Comparison of ENCODE assay signal across 11 cellular contexts in the genomic region with DNA sequence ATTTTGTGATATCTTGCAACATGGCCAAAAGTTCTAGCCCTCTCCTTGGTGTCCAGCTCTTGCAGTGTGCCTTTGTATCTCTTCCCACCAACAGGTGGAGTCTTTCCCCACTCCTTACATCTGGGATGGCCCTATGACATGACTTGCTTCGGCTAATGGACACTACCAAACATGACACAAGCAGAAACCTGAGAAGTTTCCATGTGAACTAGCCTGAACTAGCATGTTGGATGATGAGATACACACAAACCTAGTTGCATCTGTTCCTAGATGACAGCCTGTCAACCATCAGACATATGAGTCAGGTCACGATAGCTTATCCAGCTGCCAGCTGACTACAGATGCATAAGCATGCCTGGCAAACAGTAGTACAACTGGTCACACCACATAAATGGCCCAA.
DNase-seq lines count a peak whose midpoint lies in the region; ATAC-seq, FAIRE-seq and TF ChIP-seq lines count a peak whose summit lies in the region.
"Had no signal": no experiment of that assay in that cellular context is flagged by ENCODE, and none has a peak within 500 bp of the region (broad histone marks: within the 10 kb centered on the region; RNA-seq: fewer than 3 reads in every experiment).

No MANE protein-coding gene starts in this region.

- H3K79me2 ChIP-seq in keratinocyte (ENCODE audit: control insufficient read depth, insufficient read depth, low read length), result no peaks in the 10 kb centered on the region

- no peak for TF ChIP-seq POLR2A in GM12892 (IDR thresholded peaks at IDR 0.05; ENCODE audit: low read depth, low read length)

- dilution Hi-C loops in keratinocyte (cut with MboI; ENCODE audit: extremely low pct_ligation_motif_present, low sequenced_read_pairs), result no loop called here

- peak; percentile 51 for FAIRE-seq in keratinocyte (lab: Jason Lieb, UNC)
- no peak for FAIRE-seq in GM12892 (lab: Jason Lieb, UNC)

- no peak for DNase-seq in AG09309 (ENCODE audit: low read depth)
- DNase-seq in H4 (ENCODE audit: low spot score), result peak; percentile 50
- DNase-seq in T1000 (lab: John Stamatoyannopoulos, UW), result peak; percentile 0
- peak; percentile 11 for DNase-seq in keratinocyte (ENCODE audit: low read depth, low spot score)
- DNase-seq in GDM1 (lab: John Stamatoyannopoulos, UW), result no peak
- no peak for DNase-seq in GM12892 (ENCODE audit: insufficient read length)
- DNase-seq in activated CD4-positive, alpha-beta T cell treated with anti-CD3 and anti-CD28 coated beads, Interleukin-2, amount 50 U/mL, for 1 hour, result no peak
- DNase-seq: activated effector memory CD4-positive, alpha-beta T cell treated with anti-CD3 and anti-CD28 coated beads, Interleukin-2, amount 50 U/mL, for 16 hours; COR-L47; NCI-H1417 treated with DMSO at 0.1 percent for 48 hours had no signal

- no peak overlapping the region for H3K4me2 ChIP-seq in keratinocyte (ENCODE audit: control insufficient read depth, extremely low read depth, insufficient read depth, low read depth, low read length)

- H4K20me1 ChIP-seq in keratinocyte (ENCODE audit: control insufficient read depth, extremely low read depth, insufficient read depth, low read length), result no peaks in the 10 kb centered on the region

- no peak for ATAC-seq in GM21360 (IDR thresholded peaks at IDR 0.05; ENCODE audit: unreplicated experiment)

- H3K9ac ChIP-seq in keratinocyte (ENCODE audit: control insufficient read depth, extremely low read depth, insufficient read depth, low read length), result no peak overlapping the region

- H3K4me1 ChIP-seq in keratinocyte (ENCODE audit: control insufficient read depth, extremely low read depth, insufficient read depth, low read length), result no peaks in the 10 kb centered on the region

- no peaks in the 10 kb centered on the region for H3K36me3 ChIP-seq in keratinocyte (ENCODE audit: control insufficient read depth in 2 of 2, extremely low read depth in 1 of 2, insufficient read depth in 2 of 2, low read length in 2 of 2)

- TF ChIP-seq CTCF in AG09309 (IDR thresholded peaks at IDR 0.05; ENCODE audit: control insufficient read depth, insufficient read depth, low read depth, low read length, missing control alignments), result peak; percentile 35
- TF ChIP-seq CTCF in keratinocyte (optimal IDR thresholded peaks at IDR 0.05 in 1 of 3, IDR thresholded peaks at IDR 0.05 in 1 of 3, conservative IDR thresholded peaks at IDR 0.05 in 1 of 3; ENCODE audit: extremely low read depth in 1 of 3, insufficient read depth in 2 of 3, low read length in 3 of 3), result peak; percentile 48 to 74 (median 53)

- no peaks in the 10 kb centered on the region for H3K9me3 ChIP-seq in keratinocyte (ENCODE audit: control insufficient read depth, low read depth, low read length)

- H3K4me3 ChIP-seq in AG09309 (ENCODE audit: control insufficient read depth, low read depth, low read length) (no peak overlapping the region), keratinocyte (ENCODE audit: control insufficient read depth in 2 of 3, extremely low read depth in 1 of 3, insufficient read depth in 2 of 3, low read depth in 1 of 3, low read length in 3 of 3) (no peak overlapping the region)

- H3K27me3 ChIP-seq in keratinocyte (ENCODE audit: control insufficient read depth, extremely low read depth, insufficient read depth, low read length), result no peaks in the 10 kb centered on the region

- H2AFZ ChIP-seq in keratinocyte (ENCODE audit: control insufficient read depth, low read length), result no peak overlapping the region

- no peak overlapping the region for H3K27ac ChIP-seq in keratinocyte (ENCODE audit: control insufficient read depth, insufficient read depth, low read length)

- H3K9me1 ChIP-seq in keratinocyte (ENCODE audit: control insufficient read depth, extremely low read depth, insufficient read depth, low read length), result no peaks in the 10 kb centered on the region

Comparison
In these comparisons a context has a peak if more than half of its experiments do, and no peak if none do; other contexts are left out.
1. DNase-seq: peak in H4 (single experiment), T1000 (single experiment) and keratinocyte (single experiment); none in AG09309 (single experiment), GDM1 (single experiment), GM12892 (single experiment) and activated CD4-positive, alpha-beta T cell treated with anti-CD3 and anti-CD28 coated beads, Interleukin-2, amount 50 U/mL, for 1 hour (single experiment).